In genomic region chr18:34492652-34493051, GRCh38 we compare ENCODE assay signal across 8 cellular contexts.
DNase-seq lines count a peak whose midpoint lies in the region; ATAC-seq and TF ChIP-seq lines count a peak whose summit lies in the region.

No MANE protein-coding gene starts in this region.

- no peak overlapping the region for H3K27ac Mint-ChIP-seq in immature natural killer cell

- intact Hi-C loops in sigmoid colon (cut with DNase I) = loop anchor here (5.0 kb wide), 3 partner anchors 100 to 300 kb away; no protein-coding TSS in a partner anchor
- intact Hi-C loops in left colon (cut with DNase I, micrococcal nuclease) = no loop called here

- H3K27me3 ChIP-seq in sigmoid colon = no peaks in the 10 kb centered on the region

- no peak for TF ChIP-seq POLR2A in sigmoid colon (IDR thresholded peaks at IDR 0.05)

- no peaks in the 10 kb centered on the region for H3K36me3 ChIP-seq in sigmoid colon

- peaks cover 0 to 37% (median 11%) of the 10 kb centered on the region in 6 donors for H3K9me3 Mint-ChIP-seq in immature natural killer cell

- TF ChIP-seq EP300 in sigmoid colon (IDR thresholded peaks at IDR 0.05) = no peak

- peaks cover 0 to 12% (median 2%) of the 10 kb centered on the region in 4 donors for H3K4me1 ChIP-seq in sigmoid colon

- H3K9me3 ChIP-seq in sigmoid colon = no peaks in the 10 kb centered on the region

- peaks cover 0 to 2% of the 10 kb centered on the region in 2 donors for H3K4me1 Mint-ChIP-seq in immature natural killer cell

- H3K36me3 Mint-ChIP-seq in immature natural killer cell = peaks cover 0 to 4% (median 3%) of the 10 kb centered on the region in 3 donors

- TF ChIP-seq CTCF in epithelial cell of proximal tubule (conservative IDR thresholded peaks at IDR 0.05; ENCODE audit: low read depth, low read length) (no peak), sigmoid colon (IDR thresholded peaks at IDR 0.05) (no peak)

- H3K4me3 ChIP-seq in epithelial cell of proximal tubule (ENCODE audit: low read depth, low read length) (peak overlapping the region; percentile 77), sigmoid colon (peak overlapping the region; percentile 43 to 73 (median 60))

- DNase-seq in H4 (ENCODE audit: low spot score) (peak; percentile 4), NCI-H510A (lab: John Stamatoyannopoulos, UW) (peak; percentile 53), epithelial cell of proximal tubule (ENCODE audit: low read depth) (no peak), sigmoid colon (no peak), left colon (no peak), immature natural killer cell (no peak)
- no peak for DNase-seq in activated T-cell treated with anti-CD3 and anti-CD28 coated beads, Interleukin-2, amount 50 U/mL, for 1 hour

- H3K4me3 Mint-ChIP-seq in immature natural killer cell = no peak overlapping the region

- H3K27ac ChIP-seq in sigmoid colon = peak overlapping the region; percentile 79 to 85 (median 81)

- ATAC-seq in left colon (no peak), GM21381 (IDR thresholded peaks at IDR 0.05; ENCODE audit: unreplicated experiment) (no peak)

- peaks cover 2 to 13% (median 12%) of the 10 kb centered on the region in 3 donors for H3K27me3 Mint-ChIP-seq in immature natural killer cell (ENCODE audit: low read depth in 3 of 3)

Comparison
In these comparisons a context has a peak if more than half of its experiments do, and no peak if none do; other contexts are left out.
1. DNase-seq: peak in H4 (single experiment) and NCI-H510A (single experiment); none in epithelial cell of proximal tubule (single experiment), sigmoid colon (single experiment), left colon (0 of 2), immature natural killer cell (0 of 3) and activated T-cell treated with anti-CD3 and anti-CD28 coated beads, Interleukin-2, amount 50 U/mL, for 1 hour (single experiment).